Comparison of ENCODE assay signal across 8 cellular contexts in the genomic region with DNA sequence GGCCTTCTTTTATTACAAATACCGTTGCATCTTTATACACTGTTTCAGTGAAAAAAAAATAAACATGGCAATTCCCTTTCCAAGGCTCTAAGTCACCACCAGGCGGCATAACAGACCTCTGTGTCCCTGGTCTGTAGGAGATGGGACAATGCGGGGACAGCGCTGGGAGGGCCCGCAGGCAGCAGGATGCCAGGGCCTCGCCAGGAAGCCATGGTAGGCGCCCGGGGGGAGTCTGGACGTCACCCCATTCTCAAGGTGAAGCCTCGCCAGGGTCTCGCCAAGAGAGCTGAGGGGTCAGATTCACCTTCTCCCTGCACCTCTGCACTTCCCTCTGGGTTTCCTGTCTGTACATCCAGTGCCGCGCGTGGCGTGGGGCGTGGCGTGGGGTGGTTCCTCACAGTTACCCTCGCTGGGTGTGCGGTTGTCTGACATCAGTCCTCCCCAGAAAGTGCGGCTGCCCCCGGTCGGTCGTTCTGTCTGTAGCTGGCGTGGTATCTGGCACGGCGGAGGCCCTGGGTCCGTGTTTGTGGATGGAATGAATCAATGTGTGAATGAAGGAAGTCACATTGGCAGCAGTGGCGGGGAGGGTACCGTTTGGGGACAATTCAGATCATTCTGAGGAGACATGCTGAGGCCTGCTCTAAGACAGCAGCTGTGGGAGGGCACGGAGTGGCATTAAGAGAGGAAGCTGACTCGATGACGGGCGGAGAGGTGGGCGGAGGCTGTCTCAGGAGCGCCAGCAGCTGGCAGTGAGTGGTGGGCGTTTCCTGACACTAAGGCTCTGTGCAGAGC. TPM values are rescaled to one million over a fixed set of nuclear protein-coding genes. Genes with fewer than 3 reads are reported as not detected.
DNase-seq lines count a peak whose midpoint lies in the region; ATAC-seq and TF ChIP-seq lines count a peak whose summit lies in the region.

No MANE protein-coding gene starts in this region.

- peak; percentile 65 to 89 (median 72) for TF ChIP-seq CTCF in transverse colon (IDR thresholded peaks at IDR 0.05)

- intact Hi-C loops in transverse colon (cut with DNase I; ENCODE audit: low total_unique reads), result loop anchor here (10.0 kb wide), 1 partner anchor 79 kb away; a partner anchor contains a TSS

- peaks cover 33 to 77% (median 42%) of the 10 kb centered on the region in 4 donors for H3K4me1 ChIP-seq in transverse colon

- H3K4me3 ChIP-seq in transverse colon, result peak overlapping the region in 3 of 4 donors; percentile 22 to 45 (median 25)

- DNase-seq in Kasumi-1 (lab: John Stamatoyannopoulos, UW) (peak; percentile 68 to 74), globus pallidus (ENCODE audit: low spot score) (peak; percentile 62), pons (ENCODE audit: low spot score) (peak; percentile 83), transverse colon (peak; percentile 75), HK-2 (ENCODE audit: unreplicated experiment) (no peak)
- DNase-seq in activated effector memory CD4-positive, alpha-beta T cell treated with Interleukin-2 at 50 U/mL for 16 hours, result peak; percentile 73

- TF ChIP-seq EP300 in transverse colon (IDR thresholded peaks at IDR 0.05; ENCODE audit: low read depth), result no peak

- H3K9me3 ChIP-seq in transverse colon, result no peaks in the 10 kb centered on the region

- peak overlapping the region; percentile 79 to 84 (median 82) for H3K27ac ChIP-seq in transverse colon

- H3K36me3 ChIP-seq in transverse colon, result no peaks in the 10 kb centered on the region

- 28 to 46% methylated on average over 9 to 36 of the region's 36 CpGs for whole genome bisulfite sequencing in transverse colon (ENCODE audit: low coverage in 1 of 2), 2 donors

- in situ Hi-C loops in transverse colon (cut with MboI; ENCODE audit: low pct_ligation_motif_present in 1 of 4, low pct_unique_long_range_greater_than_20kb in 1 of 4, low sequenced_read_pairs in 3 of 4), result loop anchor here in 3 of 4 donors (5.0 to 10.0 kb wide), 2 partner anchors 69 to 71 kb away; no protein-coding TSS in a partner anchor

- TF ChIP-seq POLR2A in Raji (IDR thresholded peaks at IDR 0.05; ENCODE audit: insufficient read depth, low read depth, low read length), result peak; percentile 33; the same call in 1 of the 2 replicates
- peak; percentile 19 for TF ChIP-seq POLR2A in transverse colon (IDR thresholded peaks at IDR 0.05)

- ATAC-seq in GM18498 (IDR thresholded peaks at IDR 0.05; ENCODE audit: unreplicated experiment), result peak; percentile 44

- H3K27me3 ChIP-seq in transverse colon, result no peaks in the 10 kb centered on the region

RNA-seq across cellular contexts. Expression of a gene that starts 45.9 kb away (rescaled TPM):
- 100 to 1,000 TPM in 3 of 4 donors, 10 to 100 TPM in 1; 98.5 to 147 (median 122) TPM for total RNA-seq in transverse colon
